In the genomic region with DNA sequence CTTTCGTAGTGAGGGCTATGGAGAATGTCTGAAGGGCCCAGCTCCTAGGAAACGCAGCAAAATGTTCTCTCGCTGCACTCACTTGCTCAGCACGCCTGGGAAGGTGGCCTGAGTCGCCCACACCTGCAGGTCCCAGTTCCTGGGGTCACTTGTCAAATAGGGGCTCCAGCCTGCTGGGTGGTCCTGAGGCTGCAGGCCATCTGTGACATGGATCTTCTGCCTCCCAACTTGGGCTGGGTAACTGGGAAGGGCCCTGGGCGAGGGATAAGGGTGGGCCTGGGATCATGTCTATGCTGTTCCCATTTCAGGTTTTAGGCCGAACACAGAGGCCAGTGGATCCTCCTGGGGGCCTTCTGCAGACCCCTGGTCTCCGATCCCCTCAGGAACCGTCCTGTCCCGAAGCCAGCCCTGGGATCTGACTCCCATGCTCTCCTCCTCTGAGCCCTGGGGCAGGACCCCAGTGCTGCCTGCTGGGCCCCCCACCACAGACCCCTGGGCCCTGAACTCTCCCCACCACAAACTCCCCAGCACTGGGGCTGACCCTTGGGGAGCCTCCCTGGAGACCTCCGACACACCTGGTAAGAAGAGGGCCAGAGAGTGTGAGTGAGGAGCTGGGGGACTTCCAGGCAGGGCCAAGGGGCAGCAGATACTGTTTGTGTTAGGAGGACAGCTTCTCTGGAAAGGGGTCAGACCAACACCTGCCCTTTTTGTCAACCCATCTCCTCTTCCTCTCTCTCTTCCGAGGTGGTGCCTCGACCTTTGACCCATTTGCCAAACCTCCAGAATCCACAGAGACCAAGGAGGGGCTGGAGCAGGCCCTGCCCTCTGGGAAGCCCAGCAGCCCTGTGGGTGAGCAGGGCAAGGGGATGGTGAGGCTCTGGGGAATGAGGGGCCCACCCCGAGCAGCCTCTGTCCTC, we compare ENCODE assay signal across 12 cellular contexts. TPM values are rescaled to one million over a fixed set of nuclear protein-coding genes. Genes with fewer than 3 reads are reported as not detected.
A peak's percentile ranks its signal among the peaks of the same experiment; 100 is the strongest.
DNase-seq lines count a peak whose midpoint lies in the region; ATAC-seq, FAIRE-seq and TF ChIP-seq lines count a peak whose summit lies in the region.
"Had no signal": no experiment of that assay in that cellular context is flagged by ENCODE, and none has a peak within 500 bp of the region (broad histone marks: within the 10 kb centered on the region; RNA-seq: fewer than 3 reads in every experiment).

No MANE protein-coding gene starts in this region.

- peaks cover 31% of the 10 kb centered on the region for H3K4me1 ChIP-seq in NT2/D1 (ENCODE audit: insufficient read depth, insufficient read length)
- H3K4me1 ChIP-seq in ectodermal cell (ENCODE audit: control insufficient read depth, insufficient read depth, low read length) = peaks cover 35% of the 10 kb centered on the region
- peaks cover 18 to 26% (median 24%) of the 10 kb centered on the region in 3 donors for H3K4me1 ChIP-seq in pancreas

- H3K27me3 ChIP-seq in NT2/D1 (ENCODE audit: insufficient read depth, insufficient read length) = peaks cover 31% of the 10 kb centered on the region
- H3K27me3 ChIP-seq in ectodermal cell (ENCODE audit: control insufficient read depth, insufficient read depth, low read length, poor library complexity, severe bottlenecking) = peaks cover 8% of the 10 kb centered on the region
- H3K27me3 ChIP-seq in pancreas = no peaks in the 10 kb centered on the region
- H3K27me3 ChIP-seq: gastrocnemius medialis had no signal

- H3K36me3 ChIP-seq in NT2/D1 (ENCODE audit: insufficient read depth, insufficient read length, low read length) (no peaks in the 10 kb centered on the region), ectodermal cell (ENCODE audit: control insufficient read depth, insufficient read depth, low read length) (no peaks in the 10 kb centered on the region), pancreas (peaks cover 0 to 39% (median 3%) of the 10 kb centered on the region in 3 donors)
- H3K36me3 ChIP-seq: gastrocnemius medialis had no signal

- H3K27me3 Mint-ChIP-seq in CD14-positive monocyte (ENCODE audit: low read depth in 3 of 3) (peaks cover 10 to 24% (median 17%) of the 10 kb centered on the region in 3 donors), progenitor cell of endocrine pancreas (no peaks in the 10 kb centered on the region)

- ATAC-seq in pancreas = no peak
- no peak for ATAC-seq in esophagus mucosa

- H3K27ac Mint-ChIP-seq in CD14-positive monocyte = no peak overlapping the region
- no peak overlapping the region for H3K27ac Mint-ChIP-seq in progenitor cell of endocrine pancreas

- WGBS in ectodermal cell, 2 experiments = 86 to 89% methylated on average over 14 of the region's 14 CpGs
- WGBS in pancreas, 2 donors = 85 to 86% methylated on average over 14 of the region's 14 CpGs

- intact Hi-C loops in CD14-positive monocyte (cut with micrococcal nuclease) = loop anchor here (5.0 to 10.0 kb wide), 4 partner anchors 56 to 304 kb away; a partner anchor contains a TSS
- intact Hi-C loops in pancreas (cut with DNase I) = loop anchor here in 1 of 3 donors (10.0 kb wide), 1 partner anchor 304 kb away; no protein-coding TSS in a partner anchor

- no peaks in the 10 kb centered on the region for H3K9me3 Mint-ChIP-seq in CD14-positive monocyte
- no peaks in the 10 kb centered on the region for H3K9me3 Mint-ChIP-seq in progenitor cell of endocrine pancreas (ENCODE audit: low read depth)
- H3K9me3 Mint-ChIP-seq: central memory CD8-positive, alpha-beta T cell had no signal

- no peaks in the 10 kb centered on the region for H3K36me3 Mint-ChIP-seq in CD14-positive monocyte
- H3K36me3 Mint-ChIP-seq in progenitor cell of endocrine pancreas (ENCODE audit: insufficient read depth) = peaks cover 5% of the 10 kb centered on the region

- H3K4me1 Mint-ChIP-seq in CD14-positive monocyte (peaks cover 24% of the 10 kb centered on the region), progenitor cell of endocrine pancreas (ENCODE audit: low read depth) (peaks cover 30% of the 10 kb centered on the region)

- no peak for TF ChIP-seq CTCF in CD14-positive monocyte (IDR thresholded peaks at IDR 0.05)
- TF ChIP-seq CTCF in pancreas (IDR thresholded peaks at IDR 0.05) = no peak
- no peak for TF ChIP-seq CTCF in progenitor cell of endocrine pancreas (IDR thresholded peaks at IDR 0.05; ENCODE audit: unreplicated experiment)

- H3K4me3 ChIP-seq in NT2/D1 (ENCODE audit: insufficient read length, low read depth) (no peak overlapping the region), ectodermal cell (ENCODE audit: insufficient read depth, low read depth, low read length) (peak overlapping the region; percentile 53), pancreas (no peak overlapping the region)

- H3K27ac ChIP-seq in ectodermal cell (ENCODE audit: insufficient read depth, low read depth, low read length, poor library complexity, severe bottlenecking) (no peak overlapping the region), pancreas (peak overlapping the region in 3 of 4 donors; percentile 73 to 84 (median 74))

- FAIRE-seq in pancreas (lab: Jason Lieb, UNC) = no peak
- FAIRE-seq: GM12878 had no signal

- H3K4me3 Mint-ChIP-seq in CD14-positive monocyte (peak overlapping the region; percentile 84 to 95), progenitor cell of endocrine pancreas (ENCODE audit: low read depth) (no peak overlapping the region)

- H3K9me3 ChIP-seq in NT2/D1 (ENCODE audit: insufficient read depth, low read length) (no peaks in the 10 kb centered on the region), ectodermal cell (ENCODE audit: control insufficient read depth, low read length) (no peaks in the 10 kb centered on the region), pancreas (no peaks in the 10 kb centered on the region)
- H3K9me3 ChIP-seq: gastrocnemius medialis had no signal

- peak overlapping the region; percentile 86 for H3K9ac ChIP-seq in NT2/D1 (ENCODE audit: insufficient read length, low read depth)

- DNase-seq in CD14-positive monocyte (ENCODE audit: low spot score) (no peak), NT2/D1 (ENCODE audit: low read depth, low spot score) (no peak), pancreas (peak in 2 of 6 donors; percentile 42 to 77), Kasumi-1 (lab: John Stamatoyannopoulos, UW) (no peak), progenitor cell of endocrine pancreas (ENCODE audit: low spot score, unreplicated experiment) (no peak)
- DNase-seq in activated CD4-positive, CD25-positive, alpha-beta regulatory T cell (lab: John Stamatoyannopoulos, UW) = no peak
- DNase-seq: gastrocnemius medialis, NCI-H1694 had no signal

RNA-seq across cellular contexts. Expression of a gene that starts 6.2 kb away (rescaled TPM):
- polyA plus RNA-seq in CD14-positive monocyte (10 to 100 TPM in 1 of 2 donors, 1 to 10 TPM in 1; 9.3 to 12.2 TPM), pancreas (10 to 100 TPM; 70.1 to 80.8 TPM)
- polyA plus RNA-seq in ectodermal cell (2013, experiment 1 of 4) = 28.3 TPM
- 28.4 TPM for polyA plus RNA-seq in ectodermal cell (2013, experiment 2 of 4)
- 27.3 TPM for polyA plus RNA-seq in ectodermal cell (2013, experiment 3 of 4)
- polyA plus RNA-seq in ectodermal cell (2013, experiment 4 of 4) = 27.0 TPM
- total RNA-seq in pancreas (10 to 100 TPM; 26.9 to 42.3 (median 36.1) TPM), progenitor cell of endocrine pancreas (84.1 and 90.3 TPM in 2 replicates), esophagus mucosa (16.8 TPM)

RNA-seq across cellular contexts. Expression of a gene that starts 8.2 kb away (rescaled TPM):
- polyA plus RNA-seq in CD14-positive monocyte = not detected
- not detected for polyA plus RNA-seq in ectodermal cell (2013, experiment 1 of 4)
- 0.12 TPM for polyA plus RNA-seq in ectodermal cell (2013, experiment 2 of 4)
- not detected for polyA plus RNA-seq in ectodermal cell (2013, experiment 3 of 4)
- polyA plus RNA-seq in ectodermal cell (2013, experiment 4 of 4) = 0.16 TPM
- 10 to 100 TPM in 4 of 6 donors, 1 to 10 TPM in 2; 7.6 to 30.2 (median 12.7) TPM for total RNA-seq in pancreas
- polyA plus RNA-seq in pancreas = 10 to 100 TPM in 1 of 2 donors, 1 to 10 TPM in 1; 6.9 to 25.4 TPM
- total RNA-seq in progenitor cell of endocrine pancreas = 8.5 and 9.1 TPM in 2 replicates
- 38.5 TPM for total RNA-seq in esophagus mucosa
- total RNA-seq: gastrocnemius medialis, GM12878 had no signal

RNA-seq across cellular contexts. Expression of a gene that starts 19.8 kb away (rescaled TPM):
- not detected for polyA plus RNA-seq in CD14-positive monocyte
- 8.6 TPM for polyA plus RNA-seq in ectodermal cell (2013, experiment 1 of 4)
- 8.9 TPM for polyA plus RNA-seq in ectodermal cell (2013, experiment 2 of 4)
- polyA plus RNA-seq in ectodermal cell (2013, experiment 3 of 4) = 9.1 TPM
- polyA plus RNA-seq in ectodermal cell (2013, experiment 4 of 4) = 9.4 TPM
- total RNA-seq in pancreas = under 1 TPM in 5 of 6 donors, not detected in 1; 0.03 to 0.37 (median 0.09) TPM
- under 1 TPM; 0.02 to 0.11 TPM for polyA plus RNA-seq in pancreas
- 0.19 and 0.36 TPM in 2 replicates for total RNA-seq in progenitor cell of endocrine pancreas
- total RNA-seq in esophagus mucosa = 0.08 TPM

RNA-seq across cellular contexts. Expression of a gene that starts 32.5 kb away (rescaled TPM):
- polyA plus RNA-seq in CD14-positive monocyte (not detected), pancreas (1 to 10 TPM; 1.1 to 1.7 TPM)
- polyA plus RNA-seq in ectodermal cell (2013, experiment 1 of 4) = 5.0 TPM
- 2.6 TPM for polyA plus RNA-seq in ectodermal cell (2013, experiment 2 of 4)
- 2.8 TPM for polyA plus RNA-seq in ectodermal cell (2013, experiment 3 of 4)
- polyA plus RNA-seq in ectodermal cell (2013, experiment 4 of 4) = 2.7 TPM
- total RNA-seq in pancreas (1 to 10 TPM in 3 of 6 donors, under 1 TPM in 3; 0.43 to 1.1 (median 0.80) TPM), progenitor cell of endocrine pancreas (1.7 and 3.5 TPM in 2 replicates), esophagus mucosa (0.40 TPM)
- total RNA-seq: gastrocnemius medialis had no signal
